In the genomic region with DNA sequence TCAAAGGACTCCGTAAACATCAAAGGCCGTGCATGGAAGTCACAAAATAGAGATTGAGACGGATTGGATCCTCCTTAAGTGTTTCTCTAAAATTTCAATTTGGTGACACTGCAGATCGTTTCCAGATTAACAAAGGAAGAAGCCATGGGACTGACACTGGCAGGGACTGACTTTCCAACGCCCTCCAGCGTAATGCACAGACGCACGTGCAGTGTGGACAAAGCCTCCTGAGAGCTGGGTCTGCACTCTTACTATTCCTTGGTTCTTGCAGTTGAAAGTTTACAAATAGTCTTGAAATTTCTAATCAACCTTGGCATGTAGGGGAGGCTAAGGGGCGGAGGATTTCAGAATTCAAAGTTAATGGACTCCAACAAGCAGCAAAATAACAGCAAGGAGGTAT, we compare ENCODE assay signal across 12 cellular contexts.
DNase-seq lines count a peak whose midpoint lies in the region; ATAC-seq and TF ChIP-seq lines count a peak whose summit lies in the region.
"Had no signal": no experiment of that assay in that cellular context is flagged by ENCODE, and none has a peak within 500 bp of the region (broad histone marks: within the 10 kb centered on the region; RNA-seq: fewer than 3 reads in every experiment).

No MANE protein-coding gene starts in this region.

- peaks cover 52% of the 10 kb centered on the region for H3K36me3 Mint-ChIP-seq in activated naive CD4-positive, alpha-beta T cell treated with anti-CD3 and anti-CD28 coated beads for 36 hours (ENCODE audit: low read depth)
- H3K36me3 Mint-ChIP-seq in activated T-helper 2 cell treated with anti-CD3 and anti-CD28 coated beads, Interferon-gamma antibody, Interleukin-2, Interleukin-4, amounts not matched to agents 10 μg/mL and 5 μg/mL and 100 μg/mL, durations not matched to agents 14 hours and 24 hours and 36 hours (ENCODE audit: low read depth) = peaks cover 86% of the 10 kb centered on the region

- no peaks in the 10 kb centered on the region for H3K79me2 ChIP-seq in mesendoderm (ENCODE audit: control insufficient read depth, insufficient read depth, low read length)

- no peak overlapping the region for H3K4me3 Mint-ChIP-seq in activated naive CD4-positive, alpha-beta T cell treated with anti-CD3 and anti-CD28 coated beads for 36 hours
- H3K4me3 Mint-ChIP-seq in activated T-helper 2 cell treated with anti-CD3 and anti-CD28 coated beads, Interferon-gamma antibody, Interleukin-2, Interleukin-4, amounts not matched to agents 10 μg/mL and 5 μg/mL and 100 μg/mL, durations not matched to agents 14 hours and 24 hours and 36 hours (ENCODE audit: low read depth) = no peak overlapping the region

- H4K5ac ChIP-seq in mesendoderm (ENCODE audit: low read length) = no peak overlapping the region

- TF ChIP-seq CTCF in lung (IDR thresholded peaks at IDR 0.05; ENCODE audit: control extremely low read depth, extremely low read depth) (no peak), suprapubic skin (IDR thresholded peaks at IDR 0.05) (no peak)

- H3K9me3 ChIP-seq in lung (ENCODE audit: control insufficient read depth in 2 of 2, insufficient read depth in 1 of 2, low read length in 1 of 2) = no peaks in the 10 kb centered on the region
- no peaks in the 10 kb centered on the region for H3K9me3 ChIP-seq in suprapubic skin
- H3K9me3 ChIP-seq: BLaER1, SJSA1 had no signal

- H3K4me2 ChIP-seq in mesendoderm (ENCODE audit: low read length) = no peak overlapping the region
- H3K4me2 ChIP-seq: BLaER1 had no signal

- H3K27ac ChIP-seq in lung (ENCODE audit: low read depth in 1 of 2, low read length in 1 of 2) (peak overlapping the region; percentile 33 to 69), suprapubic skin (peak overlapping the region; percentile 38), mesendoderm (ENCODE audit: low read depth, low read length) (no peak overlapping the region)
- H3K27ac ChIP-seq: BLaER1, SJSA1 had no signal

- CTCF ChIA-PET in activated naive CD4-positive, alpha-beta T cell treated with anti-CD3 and anti-CD28 coated beads for 36 hours (lab: Charles Lee) = interaction anchor here (0.9 to 2.7 kb wide), 7 partner anchors 10 to 332 kb away, joined by 3 to 11 read pairs (median 5); no protein-coding TSS in a partner anchor

- H3K23ac ChIP-seq in mesendoderm (ENCODE audit: low read length) = no peak overlapping the region

- 71 to 85% methylated on average over 9 of the region's 9 CpGs for WGBS in lung, 2 donors
- 67% methylated on average over 9 of the region's 9 CpGs for WGBS in suprapubic skin
- no CpG with 5 or more reads among the region's 9 CpGs for WGBS in mesendoderm (ENCODE audit: extremely low coverage, insufficient coverage, low lambda C conversion rate)

- H3K18ac ChIP-seq in mesendoderm (ENCODE audit: low read length) = no peak overlapping the region

- H3K27me3 Mint-ChIP-seq in activated naive CD4-positive, alpha-beta T cell treated with anti-CD3 and anti-CD28 coated beads for 36 hours (ENCODE audit: low read depth) = no peaks in the 10 kb centered on the region
- H3K27me3 Mint-ChIP-seq in activated T-helper 2 cell treated with anti-CD3 and anti-CD28 coated beads, Interferon-gamma antibody, Interleukin-2, Interleukin-4, amounts not matched to agents 10 μg/mL and 5 μg/mL and 100 μg/mL, durations not matched to agents 14 hours and 24 hours and 36 hours (ENCODE audit: low read depth) = no peaks in the 10 kb centered on the region

- H3K9me3 Mint-ChIP-seq in activated naive CD4-positive, alpha-beta T cell treated with anti-CD3 and anti-CD28 coated beads for 36 hours = no peaks in the 10 kb centered on the region
- H3K9me3 Mint-ChIP-seq in activated T-helper 2 cell treated with anti-CD3 and anti-CD28 coated beads, Interferon-gamma antibody, Interleukin-2, Interleukin-4, amounts not matched to agents 10 μg/mL and 5 μg/mL and 100 μg/mL, durations not matched to agents 14 hours and 24 hours and 36 hours = no peaks in the 10 kb centered on the region

- no peak overlapping the region for H3K9ac ChIP-seq in mesendoderm (ENCODE audit: low read length)
- H3K9ac ChIP-seq: BLaER1 had no signal

- H3K36me3 ChIP-seq in lung (ENCODE audit: control insufficient read depth in 2 of 2, insufficient read depth in 2 of 2, low read length in 2 of 2) (peaks cover 2 to 4% of the 10 kb centered on the region in 2 donors), suprapubic skin (no peaks in the 10 kb centered on the region), mesendoderm (ENCODE audit: control insufficient read depth, insufficient read depth, low read length) (no peaks in the 10 kb centered on the region)

- DNase-seq in activated naive CD4-positive, alpha-beta T cell treated with anti-CD3 and anti-CD28 coated beads for 36 hours = no peak
- no peak for DNase-seq in activated naive CD4-positive, alpha-beta T cell treated with anti-CD3 and anti-CD28 coated beads, Interleukin-2, amount 50 U/mL, for 16 hours
- DNase-seq in activated T-helper 2 cell treated with anti-CD3 and anti-CD28 coated beads, Interferon-gamma antibody, Interleukin-2, Interleukin-4, amounts not matched to agents 10 μg/mL and 5 μg/mL and 100 μg/mL, durations not matched to agents 14 hours and 24 hours and 36 hours (ENCODE audit: low spot score) = no peak
- no peak for DNase-seq in lung (ENCODE audit: low spot score)
- DNase-seq in suprapubic skin (ENCODE audit: low spot score in 2 of 2) = no peak
- no peak for DNase-seq in mesendoderm
- no peak for DNase-seq in NAMALWA (ENCODE audit: low spot score)
- DNase-seq: activated CD4-positive, alpha-beta T cell treated with anti-CD3 and anti-CD28 coated beads for 1 hour; aorta had no signal

- H2BK15ac ChIP-seq in mesendoderm (replicated peaks; ENCODE audit: low read depth) = no peak overlapping the region

- H3K4me3 ChIP-seq in lung (no peak overlapping the region), suprapubic skin (no peak overlapping the region), mesendoderm (ENCODE audit: low read length) (no peak overlapping the region)
- H3K4me3 ChIP-seq: BLaER1, SJSA1 had no signal

- no peak overlapping the region for H2AK5ac ChIP-seq in mesendoderm (ENCODE audit: low read length)

- no peak overlapping the region for H2BK5ac ChIP-seq in mesendoderm (ENCODE audit: low read length)

- H3K4me1 ChIP-seq in lung (ENCODE audit: control insufficient read depth in 2 of 2, insufficient read depth in 2 of 2, low read length in 2 of 2) = peaks cover 2 to 5% of the 10 kb centered on the region in 2 donors
- H3K4me1 ChIP-seq in suprapubic skin = peaks cover 27% of the 10 kb centered on the region
- H3K4me1 ChIP-seq in mesendoderm (ENCODE audit: control insufficient read depth, low read depth, low read length) = no peaks in the 10 kb centered on the region

- ATAC-seq in lung (ENCODE audit: insufficient read depth, low FRiP score) (no peak), GM18907 (IDR thresholded peaks at IDR 0.05; ENCODE audit: unreplicated experiment) (no peak)

- peaks cover 72% of the 10 kb centered on the region for H3K4me1 Mint-ChIP-seq in activated naive CD4-positive, alpha-beta T cell treated with anti-CD3 and anti-CD28 coated beads for 36 hours (ENCODE audit: low read depth)
- H3K4me1 Mint-ChIP-seq in activated T-helper 2 cell treated with anti-CD3 and anti-CD28 coated beads, Interferon-gamma antibody, Interleukin-2, Interleukin-4, amounts not matched to agents 10 μg/mL and 5 μg/mL and 100 μg/mL, durations not matched to agents 14 hours and 24 hours and 36 hours (ENCODE audit: low read depth) = peaks cover 57% of the 10 kb centered on the region

- H3K79me1 ChIP-seq in mesendoderm (ENCODE audit: low read length) = no peaks in the 10 kb centered on the region

- TF ChIP-seq EP300 in suprapubic skin (IDR thresholded peaks at IDR 0.05) = no peak

- intact Hi-C loops in activated naive CD4-positive, alpha-beta T cell treated with anti-CD3 and anti-CD28 coated beads for 36 hours (cut with micrococcal nuclease) = loop anchor here (2.0 kb wide), 3 partner anchors 53 to 451 kb away; no protein-coding TSS in a partner anchor
- intact Hi-C loops in activated T-helper 2 cell treated with anti-CD3 and anti-CD28 coated beads, Interferon-gamma antibody, Interleukin-2, Interleukin-4, amounts not matched to agents 10 μg/mL and 5 μg/mL and 100 μg/mL, durations not matched to agents 14 hours and 24 hours and 36 hours (cut with micrococcal nuclease) = loop anchor here (5.0 kb wide), 3 partner anchors 50 to 450 kb away; no protein-coding TSS in a partner anchor

- peak overlapping the region; percentile 82 for H3K27ac Mint-ChIP-seq in activated naive CD4-positive, alpha-beta T cell treated with anti-CD3 and anti-CD28 coated beads for 36 hours
- H3K27ac Mint-ChIP-seq in activated T-helper 2 cell treated with anti-CD3 and anti-CD28 coated beads, Interferon-gamma antibody, Interleukin-2, Interleukin-4, amounts not matched to agents 10 μg/mL and 5 μg/mL and 100 μg/mL, durations not matched to agents 14 hours and 24 hours and 36 hours = peak overlapping the region; percentile 58

- no peak overlapping the region for H2BK120ac ChIP-seq in mesendoderm (ENCODE audit: low read depth, low read length)

- H4K8ac ChIP-seq in mesendoderm (ENCODE audit: low read depth, low read length) = no peak overlapping the region

- no peak overlapping the region for H3K4ac ChIP-seq in mesendoderm (ENCODE audit: low read depth, low read length)

- no peak for TF ChIP-seq POLR2A in suprapubic skin (IDR thresholded peaks at IDR 0.05)

- no peak overlapping the region for H3K56ac ChIP-seq in mesendoderm (ENCODE audit: low read length)

- H3K27me3 ChIP-seq in lung (ENCODE audit: control insufficient read depth, insufficient read depth) = no peaks in the 10 kb centered on the region
- H3K27me3 ChIP-seq in suprapubic skin = no peaks in the 10 kb centered on the region
- no peaks in the 10 kb centered on the region for H3K27me3 ChIP-seq in mesendoderm (ENCODE audit: insufficient read depth, low read length, poor library complexity)
- H3K27me3 ChIP-seq: BLaER1, SJSA1 had no signal
